Comparison of ENCODE assay signal across 10 cellular contexts in genomic region chr2:45000921-45001628, GRCh38. TPM values are rescaled to one million over a fixed set of nuclear protein-coding genes. Genes with fewer than 3 reads are reported as not detected.
A peak's percentile ranks its signal among the peaks of the same experiment; 100 is the strongest.
DNase-seq lines count a peak whose midpoint lies in the region; ATAC-seq and TF ChIP-seq lines count a peak whose summit lies in the region.
"Had no signal": no experiment of that assay in that cellular context is flagged by ENCODE, and none has a peak within 500 bp of the region (broad histone marks: within the 10 kb centered on the region; RNA-seq: fewer than 3 reads in every experiment).

No MANE protein-coding gene starts in this region.

- H3K27ac Mint-ChIP-seq in IgD-negative memory B cell = peak overlapping the region in 1 of 3 donors; percentile 67

- peak in 1 of 2 donors; percentile 25 for DNase-seq in cardiac fibroblast (ENCODE audit: low read depth in 2 of 2)
- no peak for DNase-seq in kidney epithelial cell (ENCODE audit: low read depth)
- no peak for DNase-seq in NCI-H345 treated with DMSO at 0.1 percent for 48 hours (lab: John Stamatoyannopoulos, UW; ENCODE audit: unreplicated experiment)
- DNase-seq in GM19238 (ENCODE audit: insufficient read length, low spot score) = no peak
- DNase-seq: NCI-H2029, small intestine had no signal

- peak overlapping the region; percentile 64 to 65 for H3K9ac ChIP-seq in stomach smooth muscle (ENCODE audit: low read length in 2 of 2)

- H3K4me1 ChIP-seq in stomach smooth muscle (ENCODE audit: control insufficient read depth, insufficient read depth, low read length) = peaks cover 41% of the 10 kb centered on the region

- no peak for ATAC-seq in GM21367 (IDR thresholded peaks at IDR 0.05; ENCODE audit: unreplicated experiment)

- H3K4me3 ChIP-seq in cardiac fibroblast (replicated peaks in 1 of 2; ENCODE audit: low read depth in 2 of 2, low read length in 2 of 2) = peak overlapping the region; percentile 27 to 41
- H3K4me3 ChIP-seq in kidney epithelial cell (ENCODE audit: low read depth, low read length) = peak overlapping the region; percentile 23
- H3K4me3 ChIP-seq in stomach smooth muscle (ENCODE audit: low read length in 2 of 2) = peak overlapping the region; percentile 71 to 74

- peaks cover 84% of the 10 kb centered on the region for H3K27me3 ChIP-seq in kidney epithelial cell (ENCODE audit: control insufficient read depth, insufficient read depth, low read length)
- H3K27me3 ChIP-seq in stomach smooth muscle (ENCODE audit: control insufficient read depth in 1 of 2, insufficient read depth in 2 of 2, low read length in 2 of 2) = peaks cover 2% of the 10 kb centered on the region in 2 donors

- H3K9me3 ChIP-seq in stomach smooth muscle (ENCODE audit: control insufficient read depth in 2 of 2, low read length in 2 of 2) = no peaks in the 10 kb centered on the region

- H3K27me3 Mint-ChIP-seq in IgD-negative memory B cell = peaks cover 65% of the 10 kb centered on the region

- H3K4me3 Mint-ChIP-seq in IgD-negative memory B cell = peak overlapping the region in 3 of 4 donors; percentile 47 to 82 (median 60)

- TF ChIP-seq CTCF in cardiac fibroblast (IDR thresholded peaks at IDR 0.05; ENCODE audit: low read depth, low read length) = no peak
- no peak for TF ChIP-seq CTCF in kidney epithelial cell (IDR thresholded peaks at IDR 0.05; ENCODE audit: insufficient read depth, low read length, poor library complexity, severe bottlenecking)

- peaks cover 1% of the 10 kb centered on the region for H3K36me3 ChIP-seq in kidney epithelial cell (ENCODE audit: control insufficient read depth, insufficient read depth, low read length)
- peaks cover 0 to 3% of the 10 kb centered on the region in 2 donors for H3K36me3 ChIP-seq in stomach smooth muscle (ENCODE audit: control insufficient read depth in 2 of 2, insufficient read depth in 2 of 2, low read length in 2 of 2)

- peaks cover 8% of the 10 kb centered on the region for H3K36me3 Mint-ChIP-seq in IgD-negative memory B cell

- peak overlapping the region; percentile 81 for H3K27ac ChIP-seq in stomach smooth muscle (ENCODE audit: low read length)
- H3K27ac ChIP-seq: epithelial cell of prostate had no signal

- H3K9me3 Mint-ChIP-seq in IgD-negative memory B cell = peaks cover 0 to 6% (median 0%) of the 10 kb centered on the region in 3 donors

- H3K4me1 Mint-ChIP-seq in IgD-negative memory B cell = peaks cover 5 to 12% (median 11%) of the 10 kb centered on the region in 3 donors

RNA-seq across cellular contexts. Expression of gene SIX2, which starts 8.2 kb away (rescaled TPM):
- not detected for polyA plus RNA-seq in IgD-negative memory B cell
- total RNA-seq in kidney epithelial cell = 0.27 and 0.96 TPM in 2 replicates

RNA-seq across cellular contexts. Expression of gene SIX3, which starts 59.6 kb away (rescaled TPM):
- polyA plus RNA-seq in IgD-negative memory B cell = not detected
- not detected in 2 replicates for total RNA-seq in kidney epithelial cell
- polyA plus RNA-seq: small intestine had no signal
